1 cellular context compared by ENCODE assay signal in the genomic region with DNA sequence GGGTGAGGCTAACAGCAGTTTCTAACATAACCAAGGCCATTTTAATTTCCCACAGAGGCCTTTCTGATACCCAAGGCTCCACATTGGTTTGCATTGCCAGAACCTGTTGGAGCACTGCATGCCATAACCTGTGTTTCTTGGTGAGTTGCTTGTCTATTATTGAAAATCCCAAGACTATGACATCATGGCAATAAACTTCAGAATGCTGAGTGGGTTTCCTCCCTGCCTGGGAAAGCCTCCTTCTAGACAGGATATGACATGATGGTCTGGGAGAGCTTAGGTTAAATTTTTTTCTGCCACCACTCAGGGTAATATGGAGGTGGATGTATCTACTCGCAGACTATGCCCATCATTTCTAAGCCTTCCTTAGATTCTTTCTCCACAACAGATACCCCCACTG.
TF ChIP-seq lines count a peak whose summit lies in the region.

No MANE protein-coding gene starts in this region.

TF ChIP-seq in IMR-90, 13 proteins besides CTCF, POLR2A, EP300 and RAD21:
- no peak for TF ChIP-seq MXI1 (IDR thresholded peaks at IDR 0.05; ENCODE audit: borderline replicate concordance, low read depth, low read length)
- no peak for TF ChIP-seq CHD1 (IDR thresholded peaks at IDR 0.05; ENCODE audit: low read depth, low read length)
- TF ChIP-seq MAFK (IDR thresholded peaks at IDR 0.05; ENCODE audit: low read depth, low read length): no peak
- no peak for TF ChIP-seq BHLHE40 (IDR thresholded peaks at IDR 0.05; ENCODE audit: low read depth, low read length)
- TF ChIP-seq FOS (IDR thresholded peaks at IDR 0.05; ENCODE audit: low read depth, low read length): no peak
- no peak for TF ChIP-seq MAZ (IDR thresholded peaks at IDR 0.05; ENCODE audit: borderline replicate concordance, low read depth, low read length)
- no peak for TF ChIP-seq RFX5 (IDR thresholded peaks at IDR 0.05; ENCODE audit: low read depth, low read length)
- no peak for TF ChIP-seq SMC3 (IDR thresholded peaks at IDR 0.05; ENCODE audit: low read depth, low read length)
- no peak for TF ChIP-seq RCOR1 (IDR thresholded peaks at IDR 0.05; ENCODE audit: insufficient replicate concordance, low read length)
- TF ChIP-seq NFE2L2 (IDR thresholded peaks at IDR 0.05; ENCODE audit: low read depth, low read length): no peak
- TF ChIP-seq, protein P1, sequence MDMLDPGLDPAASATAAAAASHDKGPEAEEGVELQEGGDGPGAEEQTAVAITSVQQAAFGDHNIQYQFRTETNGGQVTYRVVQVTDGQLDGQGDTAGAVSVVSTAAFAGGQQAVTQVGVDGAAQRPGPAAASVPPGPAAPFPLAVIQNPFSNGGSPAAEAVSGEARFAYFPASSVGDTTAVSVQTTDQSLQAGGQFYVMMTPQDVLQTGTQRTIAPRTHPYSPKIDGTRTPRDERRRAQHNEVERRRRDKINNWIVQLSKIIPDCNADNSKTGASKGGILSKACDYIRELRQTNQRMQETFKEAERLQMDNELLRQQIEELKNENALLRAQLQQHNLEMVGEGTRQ (IDR thresholded peaks at IDR 0.05; ENCODE audit: low read depth, low read length): no peak
- TF ChIP-seq CEBPB (IDR thresholded peaks at IDR 0.05; ENCODE audit: low read depth, low read length): no peak
- TF ChIP-seq, protein P2, sequence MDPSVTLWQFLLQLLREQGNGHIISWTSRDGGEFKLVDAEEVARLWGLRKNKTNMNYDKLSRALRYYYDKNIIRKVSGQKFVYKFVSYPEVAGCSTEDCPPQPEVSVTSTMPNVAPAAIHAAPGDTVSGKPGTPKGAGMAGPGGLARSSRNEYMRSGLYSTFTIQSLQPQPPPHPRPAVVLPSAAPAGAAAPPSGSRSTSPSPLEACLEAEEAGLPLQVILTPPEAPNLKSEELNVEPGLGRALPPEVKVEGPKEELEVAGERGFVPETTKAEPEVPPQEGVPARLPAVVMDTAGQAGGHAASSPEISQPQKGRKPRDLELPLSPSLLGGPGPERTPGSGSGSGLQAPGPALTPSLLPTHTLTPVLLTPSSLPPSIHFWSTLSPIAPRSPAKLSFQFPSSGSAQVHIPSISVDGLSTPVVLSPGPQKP (IDR thresholded peaks at IDR 0.05; ENCODE audit: borderline replicate concordance, low read depth, low read length): no peak
